In genomic region chr9:2494571-2494970, GRCh38 we compare ENCODE assay signal across 12 cellular contexts.
DNase-seq lines count a peak whose midpoint lies in the region; ATAC-seq, FAIRE-seq and TF ChIP-seq lines count a peak whose summit lies in the region.
"Had no signal": no experiment of that assay in that cellular context is flagged by ENCODE, and none has a peak within 500 bp of the region (broad histone marks: within the 10 kb centered on the region; RNA-seq: fewer than 3 reads in every experiment).

No MANE protein-coding gene starts in this region.

- POLR2A ChIA-PET in A549 (lab: Yijun Ruan, JAX) = no interaction called here

- peaks cover 13% of the 10 kb centered on the region; the same call in 1 of the 3 replicates for H3K4me1 ChIP-seq in A549
- H3K4me1 ChIP-seq: testis had no signal

- H3K9me3 Mint-ChIP-seq in osteocyte (ENCODE audit: unreplicated experiment) = no peaks in the 10 kb centered on the region

- H3K4me2 ChIP-seq in A549 = 0 out of 3 replicates have a peak overlapping the region, but pooled peaks have one; percentile 26

- H3K27ac ChIP-seq in A549 = no peak overlapping the region
- H3K27ac ChIP-seq: testis had no signal

- H3K4me3 Mint-ChIP-seq in osteocyte (ENCODE audit: unreplicated experiment) = no peak overlapping the region
- H3K4me3 Mint-ChIP-seq: B cell had no signal

- peaks cover 15% of the 10 kb centered on the region for H3K4me1 Mint-ChIP-seq in osteocyte (ENCODE audit: unreplicated experiment)
- H3K4me1 Mint-ChIP-seq: B cell had no signal

- no peak for FAIRE-seq in A549 (lab: Jason Lieb, UNC)
- no peak for FAIRE-seq in bronchial epithelial cell (lab: Jason Lieb, UNC)

- H3K27me3 Mint-ChIP-seq in osteocyte (ENCODE audit: unreplicated experiment) = no peaks in the 10 kb centered on the region

- ATAC-seq in A549 = peak in 1 of 2 experiments; percentile 30; a peak in 2 of 6 replicates
- no peak for ATAC-seq in HG03108 (IDR thresholded peaks at IDR 0.05; ENCODE audit: unreplicated experiment)

- no peaks in the 10 kb centered on the region for H3K36me3 ChIP-seq in bronchial epithelial cell (ENCODE audit: control insufficient read depth, insufficient read depth, low read length)
- H3K36me3 ChIP-seq: ovary had no signal

- H3K27me3 ChIP-seq in bronchial epithelial cell (ENCODE audit: control insufficient read depth, insufficient read depth, low read length) = no peaks in the 10 kb centered on the region
- H3K27me3 ChIP-seq: ovary, testis had no signal

- H3K36me3 Mint-ChIP-seq in osteocyte (ENCODE audit: unreplicated experiment) = no peaks in the 10 kb centered on the region

- no peak for TF ChIP-seq CTCF in A549 (IDR thresholded peaks at IDR 0.05)
- TF ChIP-seq CTCF in bronchial epithelial cell (IDR thresholded peaks at IDR 0.05; ENCODE audit: insufficient read depth, low read length, severe bottlenecking) = no peak
- TF ChIP-seq CTCF in osteocyte (IDR thresholded peaks at IDR 0.05) = no peak

- H3K27ac Mint-ChIP-seq in osteocyte (ENCODE audit: unreplicated experiment) = no peak overlapping the region
- H3K27ac Mint-ChIP-seq: B cell had no signal

- no peak for TF ChIP-seq EP300 in A549 (IDR thresholded peaks at IDR 0.05)

- WGBS in A549 (ENCODE audit: missing lambda C conversion rate) = 83% methylated on average over 2 of the region's 2 CpGs

- DNase-seq in A549 (ENCODE audit: low read depth in 1 of 2, low spot score in 1 of 2) (no peak), HPDE6-E6E7 (ENCODE audit: extremely low spot score) (peak; percentile 12), bronchial epithelial cell (ENCODE audit: low read depth) (peak; percentile 46), islet precursor cell (peak; percentile 87), NCI-H2227 treated with DMSO at 0.1 percent for 48 hours (lab: John Stamatoyannopoulos, UW) (no peak), UCSD-AML1 (lab: John Stamatoyannopoulos, UW; ENCODE audit: unreplicated experiment) (no peak), osteocyte (ENCODE audit: extremely low spot score, unreplicated experiment) (no peak)
- DNase-seq: NCI-H1417 treated with DMSO at 0.1 percent for 48 hours, ovary, testis had no signal

- CTCF ChIA-PET in A549 (lab: Yijun Ruan, JAX) = interaction anchor here (0.6 to 1.6 kb wide), 2 partner anchors 138 to 259 kb away, joined by 3 read pairs; no protein-coding TSS in a partner anchor

- no peak for TF ChIP-seq POLR2A in A549 (IDR thresholded peaks at IDR 0.05; ENCODE audit: low read length)

- no peaks in the 10 kb centered on the region for H3K9me3 ChIP-seq in A549
- H3K9me3 ChIP-seq: ovary, testis had no signal

- no peak overlapping the region for H3K4me3 ChIP-seq in A549
- no peak overlapping the region for H3K4me3 ChIP-seq in bronchial epithelial cell (ENCODE audit: low read depth, low read length)
- H3K4me3 ChIP-seq: ovary, testis had no signal

- TF ChIP-seq RAD21 in A549 (conservative IDR thresholded peaks at IDR 0.05 in 1 of 2, IDR thresholded peaks at IDR 0.05 in 1 of 2) = no peak

TF ChIP-seq in A549, 52 proteins besides CTCF, POLR2A, EP300 and RAD21:
- TF ChIP-seq HMGXB4 (CRISPR knock-in tag; IDR thresholded peaks at IDR 0.05; ENCODE audit: borderline replicate concordance) = no peak
- TF ChIP-seq TFCP2L1 (CRISPR knock-in tag; IDR thresholded peaks at IDR 0.05) = no peak
- no peak for TF ChIP-seq ATOH8 (CRISPR knock-in tag; IDR thresholded peaks at IDR 0.05; ENCODE audit: low read depth)
- TF ChIP-seq EHMT2 (IDR thresholded peaks at IDR 0.05; ENCODE audit: low read depth) = no peak
- no peak for TF ChIP-seq ZFP36 (IDR thresholded peaks at IDR 0.05; ENCODE audit: borderline replicate concordance, partially characterized antibody)
- TF ChIP-seq HOXB5 (CRISPR knock-in tag; IDR thresholded peaks at IDR 0.05) = no peak
- TF ChIP-seq MAZ (IDR thresholded peaks at IDR 0.05; ENCODE audit: borderline replicate concordance, low read depth, low read length) = no peak
- TF ChIP-seq ZNF302 (CRISPR knock-in tag; IDR thresholded peaks at IDR 0.05) = no peak
- no peak for TF ChIP-seq CBX8 (IDR thresholded peaks at IDR 0.05)
- TF ChIP-seq BCL3 (IDR thresholded peaks at IDR 0.05) = no peak
- no peak for TF ChIP-seq HOXB13 (CRISPR knock-in tag; IDR thresholded peaks at IDR 0.05; ENCODE audit: low read depth)
- TF ChIP-seq MAFK (IDR thresholded peaks at IDR 0.05; ENCODE audit: partially characterized antibody) = no peak
- no peak for TF ChIP-seq NPAS2 (CRISPR knock-in tag; IDR thresholded peaks at IDR 0.05; ENCODE audit: borderline replicate concordance)

Comparison
In these comparisons a context has a peak if more than half of its experiments do, and no peak if none do; other contexts are left out.
1. DNase-seq: peak in HPDE6-E6E7 (single experiment), bronchial epithelial cell (single experiment) and islet precursor cell (single experiment); none in A549 (0 of 2), NCI-H2227 treated with DMSO at 0.1 percent for 48 hours (single experiment), UCSD-AML1 (single experiment) and osteocyte (single experiment).